Comparison of ENCODE assay signal across 1 cellular context in genomic region chr12:131850856-131851559, GRCh38.
TF ChIP-seq lines count a peak whose summit lies in the region.

No MANE protein-coding gene starts in this region.

TF ChIP-seq in HepG2, 621 proteins besides CTCF, POLR2A, EP300 and RAD21 (continued from another document):
- TF ChIP-seq SNAPC4 (CRISPR knock-in tag; IDR thresholded peaks at IDR 0.05), result no peak
- TF ChIP-seq LRRFIP1 (CRISPR knock-in tag; conservative IDR thresholded peaks at IDR 0.05), result no peak
- no peak for TF ChIP-seq HDAC2 (CRISPR knock-in tag; IDR thresholded peaks at IDR 0.05)
- TF ChIP-seq MYC (CRISPR knock-in tag; IDR thresholded peaks at IDR 0.05; ENCODE audit: borderline replicate concordance), result peak; percentile 46; the same call in 1 of the 2 replicates
